16 cellular contexts compared by ENCODE assay signal in genomic region chr17:2695961-2696760, GRCh38. TPM values are rescaled to one million over a fixed set of nuclear protein-coding genes. Genes with fewer than 3 reads are reported as not detected.
DNase-seq lines count a peak whose midpoint lies in the region; ATAC-seq and TF ChIP-seq lines count a peak whose summit lies in the region.
"Had no signal": no experiment of that assay in that cellular context is flagged by ENCODE, and none has a peak within 500 bp of the region (broad histone marks: within the 10 kb centered on the region; RNA-seq: fewer than 3 reads in every experiment).

No MANE protein-coding gene starts in this region.

- H2AFZ ChIP-seq in hepatocyte, result no peak overlapping the region
- H2AFZ ChIP-seq: GM23338 had no signal

- no peak overlapping the region for H3K4me3 ChIP-seq in hepatocyte
- no peak overlapping the region for H3K4me3 ChIP-seq in brain microvascular endothelial cell (ENCODE audit: low read depth, low read length)
- H3K4me3 ChIP-seq: GM23338, SJCRH30 had no signal

- no peak overlapping the region for H3K27ac ChIP-seq in hepatocyte
- H3K27ac ChIP-seq in brain microvascular endothelial cell, result no peak overlapping the region
- H3K27ac ChIP-seq: SJCRH30 had no signal

- 95% methylated on average over 35 of the region's 36 CpGs for WGBS in hepatocyte (ENCODE audit: low lambda C conversion rate, missing lambda C conversion rate)

- no peaks in the 10 kb centered on the region for H3K9me2 ChIP-seq in hepatocyte (replicated peaks; ENCODE audit: insufficient read depth)

- TF ChIP-seq CTCF in omental fat pad (IDR thresholded peaks at IDR 0.05) (no peak), hepatocyte (IDR thresholded peaks at IDR 0.05; ENCODE audit: poor library complexity) (no peak), brain microvascular endothelial cell (IDR thresholded peaks at IDR 0.05; ENCODE audit: low read depth, low read length, missing control alignments) (no peak)

- H3K9me3 ChIP-seq in hepatocyte (ENCODE audit: low read depth), result no peaks in the 10 kb centered on the region
- H3K9me3 ChIP-seq: SJCRH30 had no signal

- no peaks in the 10 kb centered on the region for H3K27me3 ChIP-seq in hepatocyte
- H3K27me3 ChIP-seq in brain microvascular endothelial cell (replicated peaks), result no peaks in the 10 kb centered on the region
- H3K27me3 ChIP-seq: SJCRH30 had no signal

- H4K20me1 ChIP-seq in hepatocyte (ENCODE audit: insufficient read depth, poor library complexity, severe bottlenecking), result no peaks in the 10 kb centered on the region

- peak; percentile 13 for DNase-seq in 8988T
- peak; percentile 61 for DNase-seq in G401 (ENCODE audit: low spot score)
- DNase-seq in cerebellar cortex (ENCODE audit: low spot score), result peak; percentile 41
- DNase-seq in omental fat pad (ENCODE audit: low spot score), result peak; percentile 1
- no peak for DNase-seq in hepatocyte (ENCODE audit: low spot score)
- DNase-seq in brain microvascular endothelial cell, result no peak
- DNase-seq: hypothalamus; NCI-H1694; NCI-H510A; SJCRH30; stimulated activated CD4-positive, alpha-beta T cell treated with anti-CD3 and anti-CD28 coated beads, Interleukin-12 subunit alpha, Interleukin-12 subunit beta, amount 100 ng/mL, for 4 hours; T1000 had no signal

- H3K4me1 ChIP-seq in hepatocyte (ENCODE audit: insufficient read depth), result no peaks in the 10 kb centered on the region
- H3K4me1 ChIP-seq: SJCRH30 had no signal

- ATAC-seq in omental fat pad (ENCODE audit: low FRiP score) (no peak), GM18520 (IDR thresholded peaks at IDR 0.05; ENCODE audit: unreplicated experiment) (no peak), GM18907 (IDR thresholded peaks at IDR 0.05; ENCODE audit: unreplicated experiment) (no peak)
- ATAC-seq: GM23338, left colon had no signal

- in situ Hi-C loops in G401 (cut with HindIII; ENCODE audit: low sequenced_read_pairs) (no loop called here), brain microvascular endothelial cell (cut with HindIII; ENCODE audit: low pct_ligation_motif_present, low sequenced_read_pairs) (no loop called here)

- no peaks in the 10 kb centered on the region for H3K79me2 ChIP-seq in hepatocyte

- H3K36me3 ChIP-seq in hepatocyte (replicated peaks; ENCODE audit: insufficient read depth, low read depth) (no peaks in the 10 kb centered on the region), brain microvascular endothelial cell (replicated peaks) (peaks cover 59% of the 10 kb centered on the region)

- H3K4me2 ChIP-seq in hepatocyte, result no peak overlapping the region
- H3K4me2 ChIP-seq: GM23338 had no signal

RNA-seq across cellular contexts. Expression of gene CLUH, which starts 15.4 kb away (rescaled TPM):
- total RNA-seq in G401 (2014; rRNA removed; shearing (Covaris generic)), result 54.1 and 58.1 TPM in 2 replicates
- total RNA-seq in omental fat pad (100 to 1,000 TPM in 2 of 4 donors, 10 to 100 TPM in 2; 39.2 to 167 (median 95.0) TPM), hepatocyte (28.7 and 45.5 TPM in 2 replicates)
- 50.2 and 54.4 TPM in 2 replicates for polyA plus RNA-seq in hepatocyte

RNA-seq across cellular contexts. Expression of gene CCDC92B, which starts 53.3 kb away (rescaled TPM):
- 0.06 and 0.31 TPM in 2 replicates for total RNA-seq in G401 (2014; rRNA removed; shearing (Covaris generic))
- not detected for total RNA-seq in omental fat pad
- total RNA-seq in hepatocyte, result 0.12 TPM in 1 of 2 replicates, not detected in the other
- polyA plus RNA-seq in hepatocyte, result 0.10 TPM in 1 of 2 replicates, not detected in the other
- total RNA-seq: SJCRH30 had no signal

Comparison
In these comparisons a context has a peak if more than half of its experiments do, and no peak if none do; other contexts are left out.
1. DNase-seq: peak in 8988T (single experiment), G401 (single experiment), cerebellar cortex (single experiment) and omental fat pad (single experiment); none in hepatocyte (single experiment) and brain microvascular endothelial cell (single experiment).